In the genomic region with DNA sequence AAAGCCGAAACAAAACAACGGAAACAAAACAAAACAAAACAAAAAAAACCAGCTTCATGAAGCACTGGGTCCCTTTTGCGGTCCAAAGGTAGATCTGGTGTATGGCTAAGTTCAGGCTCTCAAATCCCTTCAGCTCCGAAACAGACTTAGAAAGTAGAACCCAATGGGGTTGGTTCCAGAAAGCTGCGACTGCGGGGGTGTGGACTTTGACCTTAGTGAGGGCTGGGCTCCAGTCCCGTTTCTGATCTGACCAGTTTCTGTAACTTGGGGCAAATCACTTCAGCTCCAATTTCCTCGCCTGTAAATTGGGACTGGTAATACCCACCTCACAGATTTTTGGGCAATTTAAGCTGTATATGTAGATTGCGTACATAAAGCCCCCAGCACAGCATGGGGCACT, we compare ENCODE assay signal across 23 cellular contexts.
DNase-seq lines count a peak whose midpoint lies in the region; ATAC-seq, FAIRE-seq and TF ChIP-seq lines count a peak whose summit lies in the region.
"Had no signal": no experiment of that assay in that cellular context is flagged by ENCODE, and none has a peak within 500 bp of the region (broad histone marks: within the 10 kb centered on the region; RNA-seq: fewer than 3 reads in every experiment).

No MANE protein-coding gene starts in this region.

- H3K27ac ChIP-seq in IMR-90 (ENCODE audit: insufficient read depth, low read length) (no peak overlapping the region), right lobe of liver (no peak overlapping the region), PC-9 (no peak overlapping the region)

- H3K36me3 ChIP-seq in IMR-90 (ENCODE audit: control insufficient read depth, insufficient read depth, low read length) (no peaks in the 10 kb centered on the region), bronchial epithelial cell (ENCODE audit: control insufficient read depth, insufficient read depth, low read length) (no peaks in the 10 kb centered on the region), right lobe of liver (no peaks in the 10 kb centered on the region), PC-9 (ENCODE audit: low read depth) (no peaks in the 10 kb centered on the region)

- no peak overlapping the region for H4K8ac ChIP-seq in IMR-90 (ENCODE audit: low read depth in 2 of 2, low read length in 2 of 2)

- no peak overlapping the region for H3K23ac ChIP-seq in IMR-90 (ENCODE audit: low read depth, low read length)

- H3K9me1 ChIP-seq in IMR-90 (ENCODE audit: insufficient read depth, low read length), result no peaks in the 10 kb centered on the region

- no peak overlapping the region for H3K18ac ChIP-seq in IMR-90 (ENCODE audit: low read depth, low read length)

- H2AK5ac ChIP-seq in IMR-90 (ENCODE audit: low read depth, low read length), result no peak overlapping the region

- no peaks in the 10 kb centered on the region for H3K4me1 ChIP-seq in IMR-90 (ENCODE audit: control insufficient read depth, insufficient read depth, low read length)
- no peaks in the 10 kb centered on the region for H3K4me1 ChIP-seq in right lobe of liver
- H3K4me1 ChIP-seq in PC-9 (replicated peaks; ENCODE audit: insufficient read depth), result no peaks in the 10 kb centered on the region

- in situ Hi-C loops in IMR-90 (cut with MboI; ENCODE audit: low sequenced_read_pairs), result no loop called here

- POLR2A ChIA-PET in IMR-90 (lab: Charles Lee; ENCODE audit: unreplicated experiment), result no interaction called here
- POLR2A ChIA-PET in PC-9 (lab: Charles Lee; ENCODE audit: unreplicated experiment), result no interaction called here

- TF ChIP-seq POLR2A in IMR-90 (IDR thresholded peaks at IDR 0.05; ENCODE audit: low read depth, low read length) (no peak), right lobe of liver (IDR thresholded peaks at IDR 0.05) (no peak)

- H3K4me3 ChIP-seq in IMR-90 (ENCODE audit: insufficient read depth, low read depth, low read length), result no peak overlapping the region
- no peak overlapping the region for H3K4me3 ChIP-seq in bronchial epithelial cell (ENCODE audit: low read depth, low read length)
- H3K4me3 ChIP-seq in right lobe of liver, result no peak overlapping the region
- H3K4me3 ChIP-seq in PC-9, result no peak overlapping the region

- no peak overlapping the region for H4K91ac ChIP-seq in IMR-90 (ENCODE audit: insufficient read depth, low read depth, low read length)

- DNase-seq in IMR-90, result no peak
- DNase-seq in bronchial epithelial cell (ENCODE audit: low read depth), result no peak
- peak in 1 of 3 donors; percentile 23 for DNase-seq in right lobe of liver
- no peak for DNase-seq in NCI-H82 (lab: John Stamatoyannopoulos, UW)
- no peak for DNase-seq in activated T-cell treated with anti-CD3 and anti-CD28 coated beads for 4 hours
- no peak for DNase-seq in PC-9
- DNase-seq: Calu3; CD8-positive, alpha-beta memory T cell; DMS79 treated with DMSO at 0.1 percent for 48 hours; GF-D8; NCI-H1048; NCI-H1417 treated with DMSO at 0.1 percent for 48 hours; NCI-H1694 treated with DMSO at 0.1 percent for 48 hours; NCI-H2081; NCI-H226; NCI-H510A; PC-3; RPMI8226; SHP77 had no signal

- peaks cover 1% of the 10 kb centered on the region; the same call in 1 of the 2 replicates for H3K27me3 ChIP-seq in IMR-90 (ENCODE audit: control insufficient read depth, insufficient read depth, low read length)
- no peaks in the 10 kb centered on the region for H3K27me3 ChIP-seq in bronchial epithelial cell (ENCODE audit: control insufficient read depth, insufficient read depth, low read length)
- H3K27me3 ChIP-seq in right lobe of liver, result no peaks in the 10 kb centered on the region
- H3K27me3 ChIP-seq in PC-9 (ENCODE audit: insufficient read depth, low read depth), result peaks cover 93% of the 10 kb centered on the region

- TF ChIP-seq CTCF in IMR-90 (conservative IDR thresholded peaks at IDR 0.05; ENCODE audit: low read depth, low read length), result no peak
- TF ChIP-seq CTCF in bronchial epithelial cell (IDR thresholded peaks at IDR 0.05; ENCODE audit: insufficient read depth, low read length, severe bottlenecking), result no peak
- no peak for TF ChIP-seq CTCF in right lobe of liver (IDR thresholded peaks at IDR 0.05)
- TF ChIP-seq CTCF in PC-9 (conservative IDR thresholded peaks at IDR 0.05), result no peak

- H2AFZ ChIP-seq in IMR-90 (replicated peaks; ENCODE audit: low read length, poor library complexity), result peak overlapping the region; percentile 61
- no peak overlapping the region for H2AFZ ChIP-seq in PC-9

- no peak for TF ChIP-seq RAD21 in IMR-90 (IDR thresholded peaks at IDR 0.05; ENCODE audit: low read length)

- no peak overlapping the region for H2AK9ac ChIP-seq in IMR-90 (replicated peaks; ENCODE audit: low read depth, low read length, poor library complexity)

- no peak overlapping the region for H3K14ac ChIP-seq in IMR-90 (replicated peaks; ENCODE audit: low read depth, low read length)

- H2BK15ac ChIP-seq in IMR-90 (ENCODE audit: low read depth, low read length), result no peak overlapping the region

- no peaks in the 10 kb centered on the region for H3K9me2 ChIP-seq in PC-9 (ENCODE audit: insufficient read depth)

- no peaks in the 10 kb centered on the region for H3F3A ChIP-seq in PC-9 (ENCODE audit: insufficient read depth, low read depth)

- no peaks in the 10 kb centered on the region for H3K79me2 ChIP-seq in PC-9 (ENCODE audit: low read depth)

- no peak for ATAC-seq in IMR-90 (ENCODE audit: low read depth)
- ATAC-seq in right lobe of liver, result peak; percentile 50 to 76 (median 66)
- no peak for ATAC-seq in HG02763 (IDR thresholded peaks at IDR 0.05; ENCODE audit: unreplicated experiment)
- ATAC-seq: HCT116, PC-3 had no signal

- intact Hi-C loops in IMR-90 (cut with micrococcal nuclease) (no loop called here), right lobe of liver (cut with DNase I) (no loop called here), PC-9 (cut with micrococcal nuclease; ENCODE audit: unreplicated experiment) (no loop called here)

- WGBS in IMR-90 (ENCODE audit: extremely low coverage in 2 of 2, insufficient read length in 1 of 2), 2 experiments, result no CpG with 5 or more reads among the region's 9 CpGs
- 63% methylated on average over 7 of the region's 9 CpGs for WGBS in right lobe of liver (ENCODE audit: insufficient coverage, low coverage, low lambda C conversion rate, missing lambda C conversion rate)

- H4K20me1 ChIP-seq in IMR-90 (ENCODE audit: insufficient read depth, low read length), result no peaks in the 10 kb centered on the region
- no peaks in the 10 kb centered on the region for H4K20me1 ChIP-seq in PC-9 (ENCODE audit: insufficient read depth)

- dilution Hi-C loops in IMR-90 (cut with HindIII; ENCODE audit: low sequenced_read_pairs, unreplicated experiment), result no loop called here

- no peaks in the 10 kb centered on the region for H3K79me1 ChIP-seq in IMR-90 (ENCODE audit: low read depth in 1 of 2, low read length in 2 of 2)

- no peak overlapping the region for H3K9ac ChIP-seq in IMR-90 (ENCODE audit: low read depth, low read length)

- H3K4me2 ChIP-seq in IMR-90 (ENCODE audit: low read depth, low read length) (no peak overlapping the region), PC-9 (no peak overlapping the region)

- H3K56ac ChIP-seq in IMR-90 (ENCODE audit: extremely low read depth, insufficient read depth, low read length), result no peak overlapping the region

- H3K9me3 ChIP-seq in IMR-90 (ENCODE audit: control insufficient read depth, insufficient read depth, low read length) (no peaks in the 10 kb centered on the region), right lobe of liver (no peaks in the 10 kb centered on the region), PC-9 (ENCODE audit: insufficient read depth, low read depth) (no peaks in the 10 kb centered on the region)

- no peak overlapping the region for H4K5ac ChIP-seq in IMR-90 (ENCODE audit: low read depth, low read length)

- no peak overlapping the region for H2BK20ac ChIP-seq in IMR-90 (ENCODE audit: low read depth, low read length)

- H3K4ac ChIP-seq in IMR-90 (ENCODE audit: low read depth, low read length), result no peak overlapping the region

- no peak overlapping the region for H2BK5ac ChIP-seq in IMR-90 (ENCODE audit: low read depth, low read length, poor library complexity, severe bottlenecking)

- CTCF ChIA-PET in IMR-90 (lab: Yijun Ruan, JAX) (no interaction called here), PC-9 (lab: Charles Lee) (no interaction called here)

- peak; percentile 40 for FAIRE-seq in bronchial epithelial cell (lab: Jason Lieb, UNC)
- FAIRE-seq: GM12891, H1 had no signal

- no TSS peak for BruUV-seq in IMR-90 (replicated peaks; lab: Mats Ljungman, UMichigan)
- BruUV-seq in PC-9 (replicated peaks; lab: Mats Ljungman, UMichigan), result no TSS peak

- no peak overlapping the region for H2BK120ac ChIP-seq in IMR-90 (ENCODE audit: low read depth, low read length)

TF ChIP-seq in IMR-90, 13 proteins besides CTCF, POLR2A, EP300 and RAD21 (continues in another document):
- TF ChIP-seq MAZ (IDR thresholded peaks at IDR 0.05; ENCODE audit: borderline replicate concordance, low read depth, low read length) (no peak), RCOR1 (IDR thresholded peaks at IDR 0.05; ENCODE audit: insufficient replicate concordance, low read length) (no peak), RFX5 (IDR thresholded peaks at IDR 0.05; ENCODE audit: low read depth, low read length) (no peak), CEBPB (IDR thresholded peaks at IDR 0.05; ENCODE audit: low read depth, low read length) (no peak), NFE2L2 (IDR thresholded peaks at IDR 0.05; ENCODE audit: low read depth, low read length) (no peak), MAFK (IDR thresholded peaks at IDR 0.05; ENCODE audit: low read depth, low read length) (no peak), FOS (IDR thresholded peaks at IDR 0.05; ENCODE audit: low read depth, low read length) (no peak), CHD1 (IDR thresholded peaks at IDR 0.05; ENCODE audit: low read depth, low read length) (no peak), SMC3 (IDR thresholded peaks at IDR 0.05; ENCODE audit: low read depth, low read length) (no peak), MXI1 (IDR thresholded peaks at IDR 0.05; ENCODE audit: borderline replicate concordance, low read depth, low read length) (no peak)
- TF ChIP-seq, protein P1, sequence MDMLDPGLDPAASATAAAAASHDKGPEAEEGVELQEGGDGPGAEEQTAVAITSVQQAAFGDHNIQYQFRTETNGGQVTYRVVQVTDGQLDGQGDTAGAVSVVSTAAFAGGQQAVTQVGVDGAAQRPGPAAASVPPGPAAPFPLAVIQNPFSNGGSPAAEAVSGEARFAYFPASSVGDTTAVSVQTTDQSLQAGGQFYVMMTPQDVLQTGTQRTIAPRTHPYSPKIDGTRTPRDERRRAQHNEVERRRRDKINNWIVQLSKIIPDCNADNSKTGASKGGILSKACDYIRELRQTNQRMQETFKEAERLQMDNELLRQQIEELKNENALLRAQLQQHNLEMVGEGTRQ (IDR thresholded peaks at IDR 0.05; ENCODE audit: low read depth, low read length), result no peak

Comparison
In these comparisons a context has a peak if more than half of its experiments do, and no peak if none do; other contexts are left out.
1. ATAC-seq: peak in right lobe of liver (4 of 4); none in IMR-90 (single experiment) and HG02763 (single experiment).